In the genomic region with DNA sequence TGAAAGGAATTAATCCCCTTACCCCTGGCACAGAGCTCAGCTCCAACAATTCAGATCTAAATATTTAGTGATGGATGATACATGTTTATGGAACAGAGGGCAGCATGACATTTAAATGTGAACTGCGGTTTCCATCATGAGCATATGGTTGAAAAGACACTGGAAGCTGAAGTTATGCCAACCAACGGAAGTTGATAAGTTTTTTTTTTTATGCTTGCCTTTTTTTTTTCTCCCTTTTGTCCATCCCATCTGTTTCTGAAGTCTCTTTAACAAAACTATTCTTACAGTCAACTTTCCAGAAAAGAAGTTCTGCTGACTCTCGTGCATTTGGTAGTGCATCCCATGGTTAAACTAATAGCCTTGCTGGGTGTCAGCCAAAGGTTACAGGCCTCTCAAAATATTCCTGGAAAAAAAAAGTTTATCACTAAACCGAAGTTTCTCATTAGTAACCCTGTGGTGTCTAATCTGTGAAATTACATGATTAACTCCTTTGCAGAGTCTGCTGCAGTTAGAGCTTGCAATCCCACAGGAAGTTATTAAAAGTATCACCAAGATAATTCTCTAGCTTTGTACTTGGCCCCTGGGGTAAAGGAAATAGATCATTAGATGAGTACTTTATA, we compare ENCODE assay signal across 14 cellular contexts.
A peak's percentile ranks its signal among the peaks of the same experiment; 100 is the strongest.
DNase-seq lines count a peak whose midpoint lies in the region; ATAC-seq and TF ChIP-seq lines count a peak whose summit lies in the region.
"Had no signal": no experiment of that assay in that cellular context is flagged by ENCODE, and none has a peak within 500 bp of the region (broad histone marks: within the 10 kb centered on the region; RNA-seq: fewer than 3 reads in every experiment).

No MANE protein-coding gene starts in this region.

- H3K27ac Mint-ChIP-seq in activated CD4-positive, alpha-beta T cell treated with anti-CD3 and anti-CD28 coated beads, Interleukin-2, amount 10 ng/mL, durations not matched to agents 24 days and 14 days: no peak overlapping the region
- H3K27ac Mint-ChIP-seq: memory B cell had no signal

- H3K27ac ChIP-seq in HUES48 (ENCODE audit: low read depth, low read length) (peak overlapping the region; percentile 46), upper lobe of right lung (no peak overlapping the region)
- H3K27ac ChIP-seq: gastrocnemius medialis had no signal

- no peak overlapping the region for H3K4me3 Mint-ChIP-seq in activated CD4-positive, alpha-beta T cell treated with anti-CD3 and anti-CD28 coated beads, Interleukin-2, amount 10 ng/mL, durations not matched to agents 24 days and 14 days
- H3K4me3 Mint-ChIP-seq: memory B cell had no signal

- intact Hi-C loops in mucosa of descending colon (cut with DNase I, micrococcal nuclease) (no loop called here), upper lobe of right lung (cut with DNase I) (no loop called here)
- intact Hi-C loops in activated CD4-positive, alpha-beta T cell treated with anti-CD3 and anti-CD28 coated beads, Interleukin-2, amount 10 ng/mL, durations not matched to agents 24 days and 14 days (cut with micrococcal nuclease): no loop called here

- DNase-seq in AG08395 (ENCODE audit: low spot score) (peak; percentile 37), astrocyte of the spinal cord (ENCODE audit: low read depth, low spot score) (peak; percentile 70), mucosa of descending colon (peak in 1 of 3 donors; percentile 38), SW480 (ENCODE audit: low spot score) (no peak), upper lobe of right lung (no peak)
- no peak for DNase-seq in activated CD4-positive, alpha-beta T cell treated with anti-CD3 and anti-CD28 coated beads, Interleukin-2, amount 10 ng/mL, durations not matched to agents 24 days and 14 days
- DNase-seq: C1 segment of cervical spinal cord, caudate nucleus, gastrocnemius medialis, NCI-H1092, sigmoid colon had no signal

- no peaks in the 10 kb centered on the region for H3K9me3 ChIP-seq in HUES48 (ENCODE audit: control insufficient read depth, insufficient read depth, low read length)
- no peaks in the 10 kb centered on the region for H3K9me3 ChIP-seq in mucosa of descending colon
- no peaks in the 10 kb centered on the region for H3K9me3 ChIP-seq in upper lobe of right lung
- H3K9me3 ChIP-seq: gastrocnemius medialis, sigmoid colon had no signal

- H3K27me3 ChIP-seq in HUES48 (ENCODE audit: control insufficient read depth, insufficient read depth, low read length) (no peaks in the 10 kb centered on the region), upper lobe of right lung (no peaks in the 10 kb centered on the region)
- H3K27me3 ChIP-seq: gastrocnemius medialis had no signal

- no peak overlapping the region for H3K9ac ChIP-seq in HUES48 (ENCODE audit: low read depth, low read length)

- H3K4me1 ChIP-seq in HUES48 (ENCODE audit: control insufficient read depth, insufficient read depth, low read length) (peaks cover 15% of the 10 kb centered on the region; the same call in 1 of the 2 replicates), mucosa of descending colon (ENCODE audit: low read depth) (no peaks in the 10 kb centered on the region), upper lobe of right lung (no peaks in the 10 kb centered on the region)
- H3K4me1 ChIP-seq: gastrocnemius medialis had no signal

- TF ChIP-seq CTCF in astrocyte of the spinal cord (IDR thresholded peaks at IDR 0.05; ENCODE audit: low read depth, low read length) (no peak), mucosa of descending colon (IDR thresholded peaks at IDR 0.05) (no peak), upper lobe of right lung (IDR thresholded peaks at IDR 0.05) (no peak)

- in situ Hi-C loops in astrocyte of the spinal cord (cut with HindIII; ENCODE audit: low sequenced_read_pairs): no loop called here

- ATAC-seq in mucosa of descending colon (peak; percentile 25), upper lobe of right lung (no peak), HG03159 (IDR thresholded peaks at IDR 0.05; ENCODE audit: unreplicated experiment) (no peak)
- ATAC-seq: gastrocnemius medialis had no signal

- no peaks in the 10 kb centered on the region for H3K36me3 ChIP-seq in HUES48 (ENCODE audit: control insufficient read depth, insufficient read depth, low read length)
- H3K36me3 ChIP-seq in mucosa of descending colon (ENCODE audit: low read depth): no peaks in the 10 kb centered on the region
- H3K36me3 ChIP-seq in upper lobe of right lung: no peaks in the 10 kb centered on the region
- H3K36me3 ChIP-seq: gastrocnemius medialis, sigmoid colon had no signal

- H3K4me1 Mint-ChIP-seq in activated CD4-positive, alpha-beta T cell treated with anti-CD3 and anti-CD28 coated beads, Interleukin-2, amount 10 ng/mL, durations not matched to agents 24 days and 14 days: no peaks in the 10 kb centered on the region
- H3K4me1 Mint-ChIP-seq: memory B cell had no signal

- no peaks in the 10 kb centered on the region for H3K9me3 Mint-ChIP-seq in activated CD4-positive, alpha-beta T cell treated with anti-CD3 and anti-CD28 coated beads, Interleukin-2, amount 10 ng/mL, durations not matched to agents 24 days and 14 days
- H3K9me3 Mint-ChIP-seq: memory B cell had no signal

- no peaks in the 10 kb centered on the region for H3K27me3 Mint-ChIP-seq in activated CD4-positive, alpha-beta T cell treated with anti-CD3 and anti-CD28 coated beads, Interleukin-2, amount 10 ng/mL, durations not matched to agents 24 days and 14 days
- H3K27me3 Mint-ChIP-seq: memory B cell had no signal

- H3K4me3 ChIP-seq in HUES48 (ENCODE audit: low read depth, low read length): no peak overlapping the region
- H3K4me3 ChIP-seq in astrocyte of the spinal cord (ENCODE audit: low read depth, low read length): no peak overlapping the region
- no peak overlapping the region for H3K4me3 ChIP-seq in mucosa of descending colon
- no peak overlapping the region for H3K4me3 ChIP-seq in upper lobe of right lung
- H3K4me3 ChIP-seq: gastrocnemius medialis, sigmoid colon had no signal

- no peaks in the 10 kb centered on the region for H3K36me3 Mint-ChIP-seq in activated CD4-positive, alpha-beta T cell treated with anti-CD3 and anti-CD28 coated beads, Interleukin-2, amount 10 ng/mL, durations not matched to agents 24 days and 14 days (ENCODE audit: low read depth)
- H3K36me3 Mint-ChIP-seq: memory B cell had no signal

Comparison
In these comparisons a context has a peak if more than half of its experiments do, and no peak if none do; other contexts are left out.
1. DNase-seq: peak in AG08395 (single experiment) and astrocyte of the spinal cord (single experiment); none in SW480 (single experiment), upper lobe of right lung (single experiment) and activated CD4-positive, alpha-beta T cell treated with anti-CD3 and anti-CD28 coated beads, Interleukin-2, amount 10 ng/mL, durations not matched to agents 24 days and 14 days (single experiment).